ENCODE assay signal across 12 cellular contexts in genomic region chr2:319059-319600, GRCh38. TPM values are rescaled to one million over a fixed set of nuclear protein-coding genes. Genes with fewer than 3 reads are reported as not detected.
DNase-seq lines count a peak whose midpoint lies in the region; ATAC-seq and TF ChIP-seq lines count a peak whose summit lies in the region.
"Had no signal": no experiment of that assay in that cellular context is flagged by ENCODE, and none has a peak within 500 bp of the region (broad histone marks: within the 10 kb centered on the region; RNA-seq: fewer than 3 reads in every experiment).

No MANE protein-coding gene starts in this region.

- TF ChIP-seq CTCF in lower lobe of right lung (IDR thresholded peaks at IDR 0.05) = no peak
- no peak for TF ChIP-seq CTCF in prostate gland (IDR thresholded peaks at IDR 0.05)

- H3K9me3 ChIP-seq in lower lobe of right lung = no peaks in the 10 kb centered on the region
- H3K9me3 ChIP-seq in aorta (ENCODE audit: control insufficient read depth, low read length) = no peaks in the 10 kb centered on the region
- no peaks in the 10 kb centered on the region for H3K9me3 ChIP-seq in prostate gland

- no peak for DNase-seq in activated naive CD4-positive, alpha-beta T cell treated with anti-CD3 and anti-CD28 coated beads, Interleukin-2, amount 50 U/mL, for 72 hours (ENCODE audit: low spot score in 2 of 2)
- DNase-seq in activated naive CD4-positive, alpha-beta T cell treated with anti-CD3 and anti-CD28 coated beads, Interleukin-2, amount 10 ng/mL, durations not matched to agents 7 days and 5 days = no peak
- no peak for DNase-seq in activated naive CD8-positive, alpha-beta T cell treated with anti-CD3 and anti-CD28 coated beads for 36 hours
- no peak for DNase-seq in lower lobe of right lung
- DNase-seq in aorta = no peak
- DNase-seq in prostate gland (ENCODE audit: low spot score) = no peak
- DNase-seq in NCI-H1417 treated with DMSO at 0.1 percent for 48 hours (lab: John Stamatoyannopoulos, UW) = no peak
- DNase-seq in pons (ENCODE audit: low spot score) = no peak
- DNase-seq: NCI-H187 treated with DMSO at 0.1 percent for 48 hours, NCI-H446, SW 1271 had no signal

- peak overlapping the region; percentile 81 to 97 for H3K27ac Mint-ChIP-seq in activated naive CD4-positive, alpha-beta T cell treated with anti-CD3 and anti-CD28 coated beads, Interleukin-2, amount 50 U/mL, for 72 hours
- H3K27ac Mint-ChIP-seq in activated naive CD4-positive, alpha-beta T cell treated with anti-CD3 and anti-CD28 coated beads, Interleukin-2, amount 10 ng/mL, durations not matched to agents 7 days and 5 days = no peak overlapping the region
- H3K27ac Mint-ChIP-seq in activated naive CD8-positive, alpha-beta T cell treated with anti-CD3 and anti-CD28 coated beads for 36 hours = peak overlapping the region; percentile 87

- no peak overlapping the region for H3K4me3 Mint-ChIP-seq in activated naive CD4-positive, alpha-beta T cell treated with anti-CD3 and anti-CD28 coated beads, Interleukin-2, amount 10 ng/mL, durations not matched to agents 7 days and 5 days
- no peak overlapping the region for H3K4me3 Mint-ChIP-seq in activated naive CD8-positive, alpha-beta T cell treated with anti-CD3 and anti-CD28 coated beads for 36 hours

- intact Hi-C loops in lower lobe of right lung (cut with DNase I) (no loop called here), aorta (cut with DNase I) (no loop called here), prostate gland (cut with DNase I) (no loop called here)

- H3K27ac ChIP-seq in lower lobe of right lung (no peak overlapping the region), aorta (ENCODE audit: low read depth in 1 of 2, low read length in 2 of 2) (no peak overlapping the region), prostate gland (no peak overlapping the region)

- WGBS in aorta, 2 donors = 90 to 91% methylated on average over 34 of the region's 34 CpGs
- WGBS in prostate gland = 89% methylated on average over 34 of the region's 34 CpGs

- H3K36me3 Mint-ChIP-seq in activated naive CD4-positive, alpha-beta T cell treated with anti-CD3 and anti-CD28 coated beads, Interleukin-2, amount 50 U/mL, for 72 hours = peaks cover 6 to 9% of the 10 kb centered on the region in 2 donors
- H3K36me3 Mint-ChIP-seq in activated naive CD4-positive, alpha-beta T cell treated with anti-CD3 and anti-CD28 coated beads, Interleukin-2, amount 10 ng/mL, durations not matched to agents 7 days and 5 days = peaks cover 4% of the 10 kb centered on the region
- H3K36me3 Mint-ChIP-seq in activated naive CD8-positive, alpha-beta T cell treated with anti-CD3 and anti-CD28 coated beads for 36 hours = peaks cover 5% of the 10 kb centered on the region

- H3K36me3 ChIP-seq in lower lobe of right lung (no peaks in the 10 kb centered on the region), aorta (ENCODE audit: control insufficient read depth in 1 of 2, insufficient read depth in 2 of 2, low read length in 1 of 2) (no peaks in the 10 kb centered on the region), prostate gland (no peaks in the 10 kb centered on the region)

- CTCF ChIA-PET in activated naive CD4-positive, alpha-beta T cell treated with anti-CD3 and anti-CD28 coated beads, Interleukin-2, amount 10 ng/mL, durations not matched to agents 7 days and 5 days (lab: Charles Lee) = no interaction called here

- H3K9me3 Mint-ChIP-seq in activated naive CD4-positive, alpha-beta T cell treated with anti-CD3 and anti-CD28 coated beads, Interleukin-2, amount 50 U/mL, for 72 hours = peaks cover 8 to 9% of the 10 kb centered on the region in 2 donors
- H3K9me3 Mint-ChIP-seq in activated naive CD4-positive, alpha-beta T cell treated with anti-CD3 and anti-CD28 coated beads, Interleukin-2, amount 10 ng/mL, durations not matched to agents 7 days and 5 days = peaks cover 9% of the 10 kb centered on the region
- peaks cover 6% of the 10 kb centered on the region for H3K9me3 Mint-ChIP-seq in activated naive CD8-positive, alpha-beta T cell treated with anti-CD3 and anti-CD28 coated beads for 36 hours

- no peak for TF ChIP-seq POLR2A in prostate gland (IDR thresholded peaks at IDR 0.05)

- H3K27me3 Mint-ChIP-seq in activated naive CD4-positive, alpha-beta T cell treated with anti-CD3 and anti-CD28 coated beads, Interleukin-2, amount 10 ng/mL, durations not matched to agents 7 days and 5 days = peaks cover 9% of the 10 kb centered on the region
- H3K27me3 Mint-ChIP-seq in activated naive CD8-positive, alpha-beta T cell treated with anti-CD3 and anti-CD28 coated beads for 36 hours = peaks cover 16% of the 10 kb centered on the region

- peaks cover 8% of the 10 kb centered on the region for H3K4me1 Mint-ChIP-seq in activated naive CD4-positive, alpha-beta T cell treated with anti-CD3 and anti-CD28 coated beads, Interleukin-2, amount 10 ng/mL, durations not matched to agents 7 days and 5 days
- H3K4me1 Mint-ChIP-seq in activated naive CD8-positive, alpha-beta T cell treated with anti-CD3 and anti-CD28 coated beads for 36 hours = peaks cover 17% of the 10 kb centered on the region

- H3K4me1 ChIP-seq in lower lobe of right lung (no peaks in the 10 kb centered on the region), aorta (ENCODE audit: control insufficient read depth in 1 of 2, insufficient read depth in 2 of 2, low read length in 2 of 2) (no peaks in the 10 kb centered on the region), prostate gland (replicated peaks) (no peaks in the 10 kb centered on the region)

- H3K27me3 ChIP-seq in lower lobe of right lung (ENCODE audit: low read depth) (no peaks in the 10 kb centered on the region), aorta (ENCODE audit: control insufficient read depth in 1 of 2, insufficient read depth in 2 of 2, low read length in 1 of 2) (no peaks in the 10 kb centered on the region), prostate gland (replicated peaks; ENCODE audit: insufficient read depth) (no peaks in the 10 kb centered on the region)

- no peak overlapping the region for H3K4me3 ChIP-seq in lower lobe of right lung
- H3K4me3 ChIP-seq in aorta (ENCODE audit: low read length in 2 of 2) = no peak overlapping the region
- H3K4me3 ChIP-seq in prostate gland = no peak overlapping the region

- no peak for ATAC-seq in activated naive CD4-positive, alpha-beta T cell treated with anti-CD3 and anti-CD28 coated beads, Interleukin-2, amount 50 U/mL, for 72 hours
- peak; percentile 9 to 50 for ATAC-seq in lower lobe of right lung
- ATAC-seq in aorta (ENCODE audit: low FRiP score) = peak; percentile 51

RNA-seq across cellular contexts. Expression of gene ALKAL2, which starts 31.2 kb away (rescaled TPM):
- under 1 TPM in 1 of 2 donors, not detected in 1; 0.95 TPM for total RNA-seq in activated naive CD4-positive, alpha-beta T cell treated with anti-CD3 and anti-CD28 coated beads, Interleukin-2, amount 50 U/mL, for 72 hours
- not detected for total RNA-seq in activated naive CD8-positive, alpha-beta T cell treated with anti-CD3 and anti-CD28 coated beads for 36 hours
- total RNA-seq in lower lobe of right lung = 6.7 TPM
- total RNA-seq in aorta = 10 to 100 TPM; 14.3 to 21.2 TPM
- polyA plus RNA-seq in aorta = 1 to 10 TPM; 5.1 to 5.6 TPM
- total RNA-seq in prostate gland = 10 to 100 TPM in 1 of 2 donors, 1 to 10 TPM in 1; 2.6 to 22.6 TPM
- total RNA-seq: M059J had no signal

RNA-seq across cellular contexts. Expression of gene ACP1, which starts 54.4 kb away (rescaled TPM):
- total RNA-seq in activated naive CD4-positive, alpha-beta T cell treated with anti-CD3 and anti-CD28 coated beads, Interleukin-2, amount 50 U/mL, for 72 hours = 100 to 1,000 TPM; 129 to 130 TPM
- total RNA-seq in activated naive CD8-positive, alpha-beta T cell treated with anti-CD3 and anti-CD28 coated beads for 36 hours = 100 to 1,000 TPM; 170 to 172 TPM
- total RNA-seq in lower lobe of right lung = 68.6 TPM
- total RNA-seq in aorta = 10 to 100 TPM; 49.8 to 56.5 TPM
- 100 to 1,000 TPM in 1 of 2 donors, 10 to 100 TPM in 1; 75.6 to 130 TPM for polyA plus RNA-seq in aorta
- 100 to 1,000 TPM in 1 of 2 donors, 10 to 100 TPM in 1; 96.9 to 116 TPM for total RNA-seq in prostate gland

RNA-seq across cellular contexts. Expression of gene SH3YL1, which starts 55.3 kb away (rescaled TPM):
- 10 to 100 TPM; 16.5 to 22.6 TPM for total RNA-seq in activated naive CD4-positive, alpha-beta T cell treated with anti-CD3 and anti-CD28 coated beads, Interleukin-2, amount 50 U/mL, for 72 hours
- 10 to 100 TPM; 15.8 to 17.9 TPM for total RNA-seq in activated naive CD8-positive, alpha-beta T cell treated with anti-CD3 and anti-CD28 coated beads for 36 hours
- 42.2 TPM for total RNA-seq in lower lobe of right lung
- 10 to 100 TPM; 25.9 to 37.3 TPM for total RNA-seq in aorta
- 10 to 100 TPM; 27.8 to 33.4 TPM for polyA plus RNA-seq in aorta
- total RNA-seq in prostate gland = 100 to 1,000 TPM in 1 of 2 donors, 10 to 100 TPM in 1; 72.4 to 117 TPM

Comparison
In these comparisons a context has a peak if more than half of its experiments do, and no peak if none do; other contexts are left out.
1. ATAC-seq: peak in lower lobe of right lung (2 of 2) and aorta (single experiment); none in activated naive CD4-positive, alpha-beta T cell treated with anti-CD3 and anti-CD28 coated beads, Interleukin-2, amount 50 U/mL, for 72 hours (0 of 2).